In the genomic region with DNA sequence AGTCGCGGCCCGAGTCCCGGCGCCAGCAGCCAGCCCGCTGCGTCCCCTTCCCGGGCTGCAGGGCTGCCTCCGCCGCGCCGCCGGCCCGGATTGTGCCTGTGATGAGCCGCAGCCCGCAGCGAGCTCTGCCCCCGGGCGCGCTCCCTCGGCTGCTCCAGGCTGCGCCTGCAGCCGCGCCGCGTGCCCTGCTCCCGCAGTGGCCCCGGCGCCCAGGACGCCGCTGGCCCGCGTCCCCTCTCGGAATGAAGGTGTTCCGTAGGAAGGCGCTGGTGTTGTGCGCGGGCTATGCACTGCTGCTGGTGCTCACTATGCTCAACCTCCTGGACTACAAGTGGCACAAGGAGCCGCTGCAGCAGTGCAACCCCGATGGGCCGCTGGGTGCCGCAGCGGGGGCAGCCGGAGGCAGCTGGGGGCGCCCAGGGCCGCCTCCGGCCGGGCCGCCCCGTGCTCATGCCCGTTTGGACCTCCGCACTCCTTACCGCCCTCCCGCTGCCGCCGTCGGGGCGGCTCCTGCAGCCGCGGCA, we compare ENCODE assay signal across 8 cellular contexts. TPM values are rescaled to one million over a fixed set of nuclear protein-coding genes. Genes with fewer than 3 reads are reported as not detected.
DNase-seq lines count a peak whose midpoint lies in the region; TF ChIP-seq lines count a peak whose summit lies in the region.

No MANE protein-coding gene starts in this region.

- no peak overlapping the region for H3K4ac ChIP-seq in trophoblast cell (ENCODE audit: low read depth, low read length)

- H3K27ac ChIP-seq in KMS-11 (no peak overlapping the region), trophoblast cell (ENCODE audit: low read depth, low read length) (no peak overlapping the region)

- no peak overlapping the region for H2AK5ac ChIP-seq in trophoblast cell (ENCODE audit: low read length)

- no peak overlapping the region for H4K12ac ChIP-seq in trophoblast cell (ENCODE audit: low read depth, low read length)

- peaks cover 82% of the 10 kb centered on the region for H3K27me3 Mint-ChIP-seq in Calu3 (ENCODE audit: unreplicated experiment)

- no TSS peak for BruUV-seq in Calu3 (replicated peaks; lab: Mats Ljungman, UMichigan)

- no peak overlapping the region for H4K91ac ChIP-seq in trophoblast cell (ENCODE audit: low read depth, low read length)

- H4K8ac ChIP-seq in trophoblast cell (ENCODE audit: low read depth, low read length) = no peak overlapping the region

- H3K9ac ChIP-seq in KMS-11 (no peak overlapping the region; the same call in 1 of the 2 replicates), trophoblast cell (ENCODE audit: low read length) (no peak overlapping the region)

- peaks cover 17% of the 10 kb centered on the region for H3K36me3 Mint-ChIP-seq in Calu3 (ENCODE audit: insufficient read depth, unreplicated experiment)

- H3K18ac ChIP-seq in trophoblast cell (ENCODE audit: low read length) = no peak overlapping the region

- H3K23ac ChIP-seq in trophoblast cell (ENCODE audit: low read length) = no peak overlapping the region

- H3K9me3 Mint-ChIP-seq in Calu3 (ENCODE audit: low read depth, unreplicated experiment) = no peaks in the 10 kb centered on the region

- H3K27ac Mint-ChIP-seq in Calu3 (ENCODE audit: unreplicated experiment) = no peak overlapping the region

- H3K4me1 ChIP-seq in KMS-11 (ENCODE audit: low read depth, poor library complexity, severe bottlenecking) (peaks cover 6% of the 10 kb centered on the region), trophoblast cell (ENCODE audit: control insufficient read depth in 1 of 2, insufficient read depth in 2 of 2, low read length in 2 of 2) (peaks cover 13 to 16% of the 10 kb centered on the region in 2 experiments)

- no peaks in the 10 kb centered on the region for H3K4me1 Mint-ChIP-seq in Calu3 (ENCODE audit: low read depth, unreplicated experiment)

- peak overlapping the region; percentile 69 for H3K4me2 ChIP-seq in KMS-11
- peak overlapping the region; percentile 99 for H3K4me2 ChIP-seq in trophoblast cell (ENCODE audit: low read length)

- H3K4me3 ChIP-seq in KMS-11 (IDR thresholded peaks at IDR 0.05; ENCODE audit: insufficient read depth, low read depth, low read length) (peak overlapping the region; percentile 79), fibroblast of villous mesenchyme (ENCODE audit: low read depth, low read length) (peak overlapping the region; percentile 82), trophoblast cell (ENCODE audit: low read depth, low read length) (peak overlapping the region; percentile 74)

- H2BK12ac ChIP-seq in trophoblast cell (ENCODE audit: low read length) = no peak overlapping the region

- H3K14ac ChIP-seq in trophoblast cell (ENCODE audit: low read length) = no peak overlapping the region

- peaks cover 9% of the 10 kb centered on the region for H3K9me3 ChIP-seq in trophoblast cell (ENCODE audit: insufficient read depth, low read depth, low read length)

- no peaks in the 10 kb centered on the region for H3K79me1 ChIP-seq in trophoblast cell (ENCODE audit: low read length)

- CTCF ChIA-PET in Calu3 (lab: Charles Lee) = interaction anchor here (1.0 to 1.7 kb wide), 2 partner anchors 11 to 210 kb away, joined by 3 to 4 read pairs; no protein-coding TSS in a partner anchor

- H3K79me2 ChIP-seq in KMS-11 (ENCODE audit: insufficient read depth, low read depth) = no peaks in the 10 kb centered on the region
- no peaks in the 10 kb centered on the region for H3K79me2 ChIP-seq in trophoblast cell (ENCODE audit: control insufficient read depth, insufficient read depth, low read length, poor library complexity)

- peak overlapping the region; percentile 90 for H3K4me3 Mint-ChIP-seq in Calu3 (ENCODE audit: low read depth, unreplicated experiment)

- no peaks in the 10 kb centered on the region for H3K27me3 ChIP-seq in KMS-11 (ENCODE audit: insufficient read depth, low read depth)
- peaks cover 27% of the 10 kb centered on the region for H3K27me3 ChIP-seq in trophoblast cell (ENCODE audit: insufficient read depth, low read length)

- intact Hi-C loops in Calu3 (cut with micrococcal nuclease; ENCODE audit: unreplicated experiment) = no loop called here

- H2AFZ ChIP-seq in KMS-11 (ENCODE audit: low read depth) (peak overlapping the region; percentile 94), trophoblast cell (ENCODE audit: insufficient read depth, low read length, poor library complexity) (peak overlapping the region; percentile 84)

- no CpG with 5 or more reads among the region's 60 CpGs for WGBS in trophoblast cell (ENCODE audit: extremely low coverage, insufficient coverage, insufficient read length)

- no peak overlapping the region for H2BK5ac ChIP-seq in trophoblast cell (ENCODE audit: low read depth, low read length, poor library complexity)

- TF ChIP-seq CTCF in Calu3 (IDR thresholded peaks at IDR 0.05; ENCODE audit: unreplicated experiment) = no peak
- TF ChIP-seq CTCF in GM20000 (IDR thresholded peaks at IDR 0.05; ENCODE audit: extremely low read depth, missing control alignments) = peak; percentile 34
- no peak for TF ChIP-seq CTCF in KMS-11 (conservative IDR thresholded peaks at IDR 0.05; ENCODE audit: low read depth, low read length)
- TF ChIP-seq CTCF in fibroblast of villous mesenchyme (IDR thresholded peaks at IDR 0.05; ENCODE audit: insufficient read depth, low read depth, low read length) = no peak

- H3K36me3 ChIP-seq in KMS-11 (ENCODE audit: insufficient read depth) = no peaks in the 10 kb centered on the region
- no peaks in the 10 kb centered on the region for H3K36me3 ChIP-seq in trophoblast cell (ENCODE audit: control insufficient read depth in 1 of 2, insufficient read depth in 2 of 2, low read length in 2 of 2)

- DNase-seq in Calu3 = peak; percentile 60
- DNase-seq in GM20000 (ENCODE audit: low spot score) = peak; percentile 78
- peak; percentile 64 for DNase-seq in activated T-cell treated with anti-CD3 and anti-CD28 coated beads, Interleukin-2, amount 50 U/mL, for 1 hour
- no peak for DNase-seq in fibroblast of villous mesenchyme (ENCODE audit: low read depth)
- DNase-seq in trophoblast cell = peak; percentile 68 to 82
- no peak for DNase-seq in DMS79 treated with DMSO at 0.1 percent for 48 hours (lab: John Stamatoyannopoulos, UW)
- no peak for DNase-seq in cerebellum (ENCODE audit: low spot score)

- no peak overlapping the region for H2BK120ac ChIP-seq in trophoblast cell (ENCODE audit: insufficient read depth, low read length, poor library complexity)

- no peaks in the 10 kb centered on the region for H4K20me1 ChIP-seq in KMS-11 (ENCODE audit: insufficient read depth)

RNA-seq across cellular contexts. Expression of a gene that starts 1.2 kb away (rescaled TPM):
- total RNA-seq in Calu3 (2022) (0.34 and 0.38 TPM in 2 replicates), fibroblast of villous mesenchyme (22.5 and 40.2 TPM in 2 replicates), cerebellum (24.8 TPM)
- 2.3 and 2.5 TPM in 2 replicates for polyA plus RNA-seq in trophoblast cell (2013)

Comparison
In these comparisons a context has a peak if more than half of its experiments do, and no peak if none do; other contexts are left out.
1. DNase-seq: peak in Calu3 (single experiment), GM20000 (single experiment), activated T-cell treated with anti-CD3 and anti-CD28 coated beads, Interleukin-2, amount 50 U/mL, for 1 hour (single experiment) and trophoblast cell (2 of 2); none in fibroblast of villous mesenchyme (single experiment), DMS79 treated with DMSO at 0.1 percent for 48 hours (single experiment) and cerebellum (single experiment).
2. RNA of a gene that starts 1.2 kb away (total RNA-seq): 22.5 to 40.2 TPM in fibroblast of villous mesenchyme and 24.8 TPM in cerebellum (single experiment); 0.34 to 0.38 TPM in Calu3; every median in the first group is over 10 times any median in the second.
3. Peak in every context shown above with its lines, with median percentiles within 50 percentile points of each other: H3K4me3 ChIP-seq.